Comparison of ENCODE assay signal across 16 cellular contexts in genomic region chr1:108420129-108420528, GRCh38. TPM values are rescaled to one million over a fixed set of nuclear protein-coding genes. Genes with fewer than 3 reads are reported as not detected.
"Had no signal": no experiment of that assay in that cellular context is flagged by ENCODE, and none has a peak within 500 bp of the region (broad histone marks: within the 10 kb centered on the region; RNA-seq: fewer than 3 reads in every experiment).

No MANE protein-coding gene starts in this region.

RNA-seq across cellular contexts. Expression of gene NBPF6, which starts 30.0 kb away (rescaled TPM):
- total RNA-seq: activated naive CD4-positive, alpha-beta T cell treated with anti-CD3 and anti-CD28 coated beads for 36 hours; activated naive CD4-positive, alpha-beta T cell treated with anti-CD3 and anti-CD28 coated beads, Interleukin-2, amount 50 U/mL, for 72 hours; activated naive CD8-positive, alpha-beta T cell treated with anti-CD3 and anti-CD28 coated beads for 36 hours; activated naive CD8-positive, alpha-beta T cell treated with anti-CD3 and anti-CD28 coated beads, Interleukin-2, amount 10 ng/mL, durations not matched to agents 7 days and 5 days; activated T-cell treated with anti-CD3 and anti-CD28 coated beads, Interleukin-2, amount 50 U/mL, for 4 hours; activated T-cell treated with anti-CD3 and anti-CD28 coated beads, Interleukin-2, amount 50 U/mL, for 72 hours; activated T-helper 17 cell treated with anti-CD3 and anti-CD28 coated beads, Interleukin-2, amount 50 U/mL, for 72 hours; aorta; ascending aorta; astrocyte; body of pancreas; bronchial epithelial cell; cardiac muscle cell; cardiac septum had no signal
- polyA plus RNA-seq: adipose tissue, adrenal gland, aorta, cardiac muscle cell had no signal
